Comparison of ENCODE assay signal across 37 cellular contexts in the genomic region with DNA sequence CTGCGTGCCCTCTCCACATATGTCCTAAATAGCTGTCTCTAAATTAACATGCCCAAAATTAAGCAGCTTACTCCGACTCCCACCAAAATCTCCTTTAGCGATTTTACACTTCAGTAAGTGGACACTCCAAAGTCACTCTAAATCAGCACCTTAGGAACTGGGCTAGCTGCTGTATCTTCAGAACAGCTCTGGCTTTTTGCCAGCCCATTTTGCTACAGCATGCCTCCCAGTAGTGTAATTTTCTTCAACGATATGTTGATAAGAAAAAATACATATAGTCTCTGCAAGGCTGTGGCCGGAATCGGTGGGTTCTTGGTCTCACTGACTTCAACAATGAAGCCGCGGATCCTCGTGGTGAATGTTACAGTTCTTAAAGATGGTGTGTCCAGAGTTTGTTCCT.
"Had no signal": no experiment of that assay in that cellular context is flagged by ENCODE, and none has a peak within 500 bp of the region (broad histone marks: within the 10 kb centered on the region; RNA-seq: fewer than 3 reads in every experiment).

No MANE protein-coding gene starts in this region.

- H3K36me3 Mint-ChIP-seq: activated naive CD4-positive, alpha-beta T cell treated with anti-CD3 and anti-CD28 coated beads, Interleukin-2, amount 10 ng/mL, durations not matched to agents 7 days and 5 days; activated naive CD4-positive, alpha-beta T cell treated with anti-CD3 and anti-CD28 coated beads, Interleukin-2, amount 50 U/mL, for 24 hours; activated naive CD8-positive, alpha-beta T cell; activated naive CD8-positive, alpha-beta T cell treated with anti-CD3 and anti-CD28 coated beads for 36 hours; activated naive CD8-positive, alpha-beta T cell treated with anti-CD3 and anti-CD28 coated beads, Interleukin-2, amount 10 ng/mL, durations not matched to agents 7 days and 5 days; brain had no signal

- ATAC-seq: activated naive CD4-positive, alpha-beta T cell treated with anti-CD3 and anti-CD28 coated beads, Interleukin-2, amount 50 U/mL, for 72 hours; activated naive CD8-positive, alpha-beta T cell treated with anti-CD3 and anti-CD28 coated beads, Interleukin-2, amount 50 U/mL, for 24 hours; activated T-cell treated with anti-CD3 and anti-CD28 coated beads, Interleukin-2, amount 50 U/mL, for 4 hours; activated T-cell treated with anti-CD3 and anti-CD28 coated beads, Interleukin-2, amount 50 U/mL, for 72 hours; activated T-helper 17 cell treated with anti-CD3 and anti-CD28 coated beads, Interleukin-2, amount 50 U/mL, for 72 hours; body of pancreas had no signal

- H3K4me1 Mint-ChIP-seq: activated naive CD4-positive, alpha-beta T cell treated with anti-CD3 and anti-CD28 coated beads, Interleukin-2, amount 10 ng/mL, durations not matched to agents 7 days and 5 days; activated naive CD4-positive, alpha-beta T cell treated with anti-CD3 and anti-CD28 coated beads, Interleukin-2, amount 50 U/mL, for 24 hours; activated naive CD8-positive, alpha-beta T cell treated with anti-CD3 and anti-CD28 coated beads for 36 hours; activated naive CD8-positive, alpha-beta T cell treated with anti-CD3 and anti-CD28 coated beads, Interleukin-2, amount 10 ng/mL, durations not matched to agents 7 days and 5 days; activated naive CD8-positive, alpha-beta T cell treated with anti-CD3 and anti-CD28 coated beads, Interleukin-2, amount 50 U/mL, for 24 hours; activated T-helper 17 cell treated with anti-CD3 and anti-CD28 coated beads, Interleukin-2, amount 50 U/mL, for 72 hours; central memory CD8-positive, alpha-beta T cell had no signal

- H3K27ac ChIP-seq: adrenal gland, ascending aorta, body of pancreas, brain microvascular endothelial cell, breast epithelium, cardiac muscle cell had no signal

- H3K9me3 ChIP-seq: adrenal gland, ascending aorta, body of pancreas, breast epithelium had no signal

- H3K27me3 ChIP-seq: adrenal gland, ascending aorta, body of pancreas, brain microvascular endothelial cell, breast epithelium, cardiac muscle cell had no signal

- H3K9me3 Mint-ChIP-seq: activated naive CD4-positive, alpha-beta T cell treated with anti-CD3 and anti-CD28 coated beads, Interleukin-2, amount 50 U/mL, for 24 hours; activated naive CD8-positive, alpha-beta T cell treated with anti-CD3 and anti-CD28 coated beads for 36 hours had no signal

- DNase-seq: activated effector memory CD4-positive, alpha-beta T cell treated with anti-CD3 and anti-CD28 coated beads, Interleukin-2, amount 50 U/mL, for 16 hours; activated effector memory CD4-positive, alpha-beta T cell treated with Interleukin-2 at 50 U/mL for 16 hours; activated gamma-delta T cell; activated gamma-delta T cell treated with Interleukin-2 at 50 U/mL for 16 hours; activated naive CD4-positive, alpha-beta T cell; activated naive CD4-positive, alpha-beta T cell treated with anti-CD3 and anti-CD28 coated beads for 36 hours; activated naive CD4-positive, alpha-beta T cell treated with anti-CD3 and anti-CD28 coated beads, Interleukin-2, amount 10 ng/mL, durations not matched to agents 7 days and 5 days; activated naive CD4-positive, alpha-beta T cell treated with anti-CD3 and anti-CD28 coated beads, Interleukin-2, amount 50 U/mL, for 16 hours; activated naive CD4-positive, alpha-beta T cell treated with Interleukin-2 at 50 U/mL for 16 hours; activated naive CD8-positive, alpha-beta T cell treated with anti-CD3 and anti-CD28 coated beads for 36 hours; activated naive CD8-positive, alpha-beta T cell treated with anti-CD3 and anti-CD28 coated beads, Interleukin-2, amount 10 ng/mL, durations not matched to agents 7 days and 5 days; activated naive CD8-positive, alpha-beta T cell treated with anti-CD3 and anti-CD28 coated beads, Interleukin-2, amount 50 U/mL, for 24 hours; activated T-cell treated with anti-CD3 and anti-CD28 coated beads, Interleukin-2, amount 50 U/mL, for 24 hours; activated T-cell treated with anti-CD3 and anti-CD28 coated beads, Interleukin-2, amount 50 U/mL, for 4 hours; activated T-cell treated with anti-CD3 and anti-CD28 coated beads, Interleukin-2, amount 50 U/mL, for 48 hours; activated T-cell treated with anti-CD3 and anti-CD28 coated beads, Interleukin-2, amount 50 U/mL, for 72 hours; adrenal gland; amniotic stem cell; amygdala; anterior cingulate cortex; aorta; body of pancreas; brain microvascular endothelial cell; caudate nucleus; central memory CD4-positive, alpha-beta T cell; cerebellar nuclear complex had no signal

- H3K4me1 ChIP-seq: adrenal gland, ascending aorta, body of pancreas, breast epithelium had no signal

- H3K4me3 Mint-ChIP-seq: activated naive CD4-positive, alpha-beta T cell treated with anti-CD3 and anti-CD28 coated beads for 36 hours; activated naive CD4-positive, alpha-beta T cell treated with anti-CD3 and anti-CD28 coated beads, Interleukin-2, amount 10 ng/mL, durations not matched to agents 7 days and 5 days; activated naive CD4-positive, alpha-beta T cell treated with anti-CD3 and anti-CD28 coated beads, Interleukin-2, amount 50 U/mL, for 24 hours; activated naive CD8-positive, alpha-beta T cell; activated naive CD8-positive, alpha-beta T cell treated with anti-CD3 and anti-CD28 coated beads for 36 hours; activated naive CD8-positive, alpha-beta T cell treated with anti-CD3 and anti-CD28 coated beads, Interleukin-2, amount 10 ng/mL, durations not matched to agents 7 days and 5 days; activated naive CD8-positive, alpha-beta T cell treated with anti-CD3 and anti-CD28 coated beads, Interleukin-2, amount 50 U/mL, for 24 hours; activated T-cell treated with anti-CD3 and anti-CD28 coated beads, Interleukin-2, amount 50 U/mL, for 24 hours; activated T-cell treated with anti-CD3 and anti-CD28 coated beads, Interleukin-2, amount 50 U/mL, for 4 hours; activated T-cell treated with anti-CD3 and anti-CD28 coated beads, Interleukin-2, amount 50 U/mL, for 72 hours; activated T-helper 1 cell treated with anti-CD3 and anti-CD28 coated beads, Interleukin-12 subunit alpha, Interleukin-12 subunit beta, Interleukin-2, Interleukin-4 antibody, amounts not matched to agents 30 ng/mL and 10 ng/mL and 1 ng/mL, durations not matched to agents 14 hours and 24 hours and 36 hours; activated T-helper 17 cell treated with anti-CD3 and anti-CD28 coated beads, Interleukin-2, amount 50 U/mL, for 72 hours; brain; central memory CD8-positive, alpha-beta T cell had no signal

- H3K4me3 ChIP-seq: adrenal gland, ascending aorta, body of pancreas, breast epithelium, cardiac muscle cell had no signal

- H3K27ac Mint-ChIP-seq: activated naive CD4-positive, alpha-beta T cell treated with anti-CD3 and anti-CD28 coated beads for 36 hours; activated naive CD4-positive, alpha-beta T cell treated with anti-CD3 and anti-CD28 coated beads, Interleukin-2, amount 10 ng/mL, durations not matched to agents 7 days and 5 days; activated naive CD4-positive, alpha-beta T cell treated with anti-CD3 and anti-CD28 coated beads, Interleukin-2, amount 50 U/mL, for 24 hours; activated naive CD4-positive, alpha-beta T cell treated with anti-CD3 and anti-CD28 coated beads, Interleukin-2, amount 50 U/mL, for 72 hours; activated naive CD8-positive, alpha-beta T cell; activated naive CD8-positive, alpha-beta T cell treated with anti-CD3 and anti-CD28 coated beads for 36 hours; activated naive CD8-positive, alpha-beta T cell treated with anti-CD3 and anti-CD28 coated beads, Interleukin-2, amount 10 ng/mL, durations not matched to agents 7 days and 5 days; activated naive CD8-positive, alpha-beta T cell treated with anti-CD3 and anti-CD28 coated beads, Interleukin-2, amount 50 U/mL, for 24 hours; activated T-cell treated with anti-CD3 and anti-CD28 coated beads, Interleukin-2, amount 50 U/mL, for 24 hours; activated T-cell treated with anti-CD3 and anti-CD28 coated beads, Interleukin-2, amount 50 U/mL, for 72 hours; activated T-helper 1 cell treated with anti-CD3 and anti-CD28 coated beads, Interleukin-12 subunit alpha, Interleukin-12 subunit beta, Interleukin-2, Interleukin-4 antibody, amounts not matched to agents 30 ng/mL and 10 ng/mL and 1 ng/mL, durations not matched to agents 14 hours and 24 hours and 36 hours; activated T-helper 17 cell treated with anti-CD3 and anti-CD28 coated beads, Interleukin-2, amount 50 U/mL, for 72 hours; activated T-helper 2 cell treated with anti-CD3 and anti-CD28 coated beads, Interferon-gamma antibody, Interleukin-2, Interleukin-4, amounts not matched to agents 10 μg/mL and 5 μg/mL and 100 μg/mL, durations not matched to agents 14 hours and 24 hours and 36 hours; brain had no signal

- H3K36me3 ChIP-seq: adrenal gland, ascending aorta, brain microvascular endothelial cell, breast epithelium, cardiac muscle cell had no signal
